7 cellular contexts compared by ENCODE assay signal in genomic region chr13:26985285-26985878, GRCh38.
A peak's percentile ranks its signal among the peaks of the same experiment; 100 is the strongest.
DNase-seq lines count a peak whose midpoint lies in the region; ATAC-seq, FAIRE-seq and TF ChIP-seq lines count a peak whose summit lies in the region.

No MANE protein-coding gene starts in this region.

- ATAC-seq in HG03095 (IDR thresholded peaks at IDR 0.05; ENCODE audit: unreplicated experiment) (peak; percentile 83), left lobe of liver (peak; percentile 68)

- peak; percentile 39 for DNase-seq in GM12892 (ENCODE audit: insufficient read length)
- DNase-seq in NCI-H345 treated with DMSO at 0.1 percent for 48 hours (lab: John Stamatoyannopoulos, UW; ENCODE audit: unreplicated experiment): peak; percentile 29
- DNase-seq in activated CD4-positive, CD25-positive, alpha-beta regulatory T cell treated with anti-CD3 and anti-CD28 coated beads, Interleukin-2, amount 50 U/mL, for 72 hours: peak; percentile 55
- DNase-seq in cerebellum (ENCODE audit: low spot score): peak; percentile 86
- DNase-seq in left lobe of liver (ENCODE audit: low spot score): peak; percentile 68
- DNase-seq in stimulated activated CD4-positive, alpha-beta T cell treated with anti-CD3 and anti-CD28 coated beads, Interleukin-4, amount 100 ng/mL, for 48 hours (ENCODE audit: low read depth in 2 of 2): peak; percentile 46 to 49

- peak; percentile 83 for FAIRE-seq in GM12892 (lab: Jason Lieb, UNC)

- no peak for TF ChIP-seq POLR2A in GM12892 (IDR thresholded peaks at IDR 0.05; ENCODE audit: low read depth, low read length)

Comparison
In these comparisons a context has a peak if more than half of its experiments do, and no peak if none do; other contexts are left out.
1. Peak in every context shown above with its lines: DNase-seq and ATAC-seq.
2. DNase-seq: peak in every context shown above with its lines; median percentile 86 in cerebellum; 68 in left lobe of liver; 55 in activated CD4-positive, CD25-positive, alpha-beta regulatory T cell treated with anti-CD3 and anti-CD28 coated beads, Interleukin-2, amount 50 U/mL, for 72 hours; 48 in stimulated activated CD4-positive, alpha-beta T cell treated with anti-CD3 and anti-CD28 coated beads, Interleukin-4, amount 100 ng/mL, for 48 hours; 39 in GM12892; 29 in NCI-H345 treated with DMSO at 0.1 percent for 48 hours.